In genomic region chr1:208438262-208438661, GRCh38 we compare ENCODE assay signal across 21 cellular contexts.
A peak's percentile ranks its signal among the peaks of the same experiment; 100 is the strongest.
DNase-seq lines count a peak whose midpoint lies in the region; ATAC-seq and TF ChIP-seq lines count a peak whose summit lies in the region.
"Had no signal": no experiment of that assay in that cellular context is flagged by ENCODE, and none has a peak within 500 bp of the region (broad histone marks: within the 10 kb centered on the region; RNA-seq: fewer than 3 reads in every experiment).

No MANE protein-coding gene starts in this region.

- H3K4me2 ChIP-seq in osteoblast (ENCODE audit: insufficient read depth, low read length) = no peak overlapping the region
- H3K4me2 ChIP-seq: A549 had no signal

- no peak overlapping the region for H3K4me3 Mint-ChIP-seq in HFFc6

- H4K20me1 ChIP-seq in osteoblast (ENCODE audit: insufficient read depth, low read length) = no peaks in the 10 kb centered on the region

- no peaks in the 10 kb centered on the region for H3K27me3 Mint-ChIP-seq in HFFc6 (ENCODE audit: insufficient read depth)

- no peaks in the 10 kb centered on the region for H3K27me3 ChIP-seq in osteoblast (ENCODE audit: insufficient read depth, low read length)

- peak overlapping the region; percentile 18 for H2AFZ ChIP-seq in osteoblast (ENCODE audit: low read length)

- peaks cover 15% of the 10 kb centered on the region for H3K4me1 ChIP-seq in osteoblast (ENCODE audit: insufficient read depth, low read length)
- H3K4me1 ChIP-seq: A549, HAP-1 had no signal

- no peaks in the 10 kb centered on the region for H3K36me3 Mint-ChIP-seq in HFFc6 (ENCODE audit: low read depth)

- peak; percentile 68 for ATAC-seq in SK-N-SH treated with all-trans-retinoic acid at 6 μM for 48 hours
- ATAC-seq: A549 had no signal

- no peak overlapping the region for H3K27ac ChIP-seq in osteoblast (ENCODE audit: low read depth, low read length)
- H3K27ac ChIP-seq: A549 had no signal

- H3K4me1 Mint-ChIP-seq in HFFc6 (ENCODE audit: low read depth) = peaks cover 7% of the 10 kb centered on the region

- DNase-seq in AG10803 (ENCODE audit: low read depth) = peak; percentile 28
- peak; percentile 3 for DNase-seq in HFFc6
- DNase-seq in osteoblast (ENCODE audit: insufficient read length, low spot score, missing footprints) = no peak
- no peak for DNase-seq in AG08396 (ENCODE audit: low spot score)
- no peak for DNase-seq in HEK293T (ENCODE audit: extremely low spot score)
- DNase-seq in activated T-cell treated with anti-CD3 and anti-CD28 coated beads for 4 hours = no peak
- DNase-seq: Calu3, GOT3, KBM-7, MV-4-11, NCI-H1105, NCI-H1694 treated with DMSO at 0.1 percent for 48 hours, NCI-H2081 treated with DMSO at 0.1 percent for 48 hours, NCI-H446, NCI-H524 treated with DMSO at 0.1 percent for 48 hours, NCI-H774, PC-3, T-helper 1 cell had no signal

- H3K9me3 Mint-ChIP-seq in HFFc6 = peaks cover 18% of the 10 kb centered on the region; the same call in 1 of the 2 replicates

- CTCF ChIA-PET in HEK293T (lab: Yijun Ruan, JAX) = no interaction called here

- H3K9me3 ChIP-seq in osteoblast (ENCODE audit: low read depth, low read length) = no peaks in the 10 kb centered on the region
- H3K9me3 ChIP-seq: A549, HAP-1 had no signal

- H3K79me2 ChIP-seq in osteoblast (ENCODE audit: insufficient read depth, low read length) = no peaks in the 10 kb centered on the region

- POLR2A ChIA-PET in HEK293T (lab: Yijun Ruan, JAX) = no interaction called here

- H3K27ac Mint-ChIP-seq in HFFc6 = no peak overlapping the region

- no peak for TF ChIP-seq CTCF in AG10803 (conservative IDR thresholded peaks at IDR 0.05; ENCODE audit: low read length)
- no peak for TF ChIP-seq CTCF in HFFc6 (IDR thresholded peaks at IDR 0.05)
- TF ChIP-seq CTCF in osteoblast (IDR thresholded peaks at IDR 0.05; ENCODE audit: extremely low read depth, low read depth, low read length) = no peak

- no peak overlapping the region for H3K4me3 ChIP-seq in AG10803 (ENCODE audit: low read length)
- no peak overlapping the region for H3K4me3 ChIP-seq in osteoblast (ENCODE audit: insufficient read depth, low read length)
- H3K4me3 ChIP-seq: A549, HAP-1 had no signal

- no peaks in the 10 kb centered on the region for H3K36me3 ChIP-seq in osteoblast (ENCODE audit: insufficient read depth, low read length)
- H3K36me3 ChIP-seq: HAP-1 had no signal

TF ChIP-seq in SK-N-SH treated with all-trans-retinoic acid at 6 μM for 48 hours, 23 proteins besides CTCF, POLR2A, EP300 and RAD21:
- TF ChIP-seq BACH2 (CRISPR knock-in tag; IDR thresholded peaks at IDR 0.05; ENCODE audit: borderline replicate concordance) = no peak
- no peak for TF ChIP-seq ARNTL (CRISPR knock-in tag; IDR thresholded peaks at IDR 0.05; ENCODE audit: borderline replicate concordance, low read depth)
TF ChIP-seq in SK-N-SH treated with all-trans-retinoic acid at 6 μM for 48 hours: peak in this region for 0.

TF ChIP-seq in HEK293T, 16 proteins besides CTCF, POLR2A, EP300 and RAD21:
- TF ChIP-seq SP1 (IDR thresholded peaks at IDR 0.05) (no peak), TARDBP (IDR thresholded peaks at IDR 0.05) (no peak)
TF ChIP-seq in HEK293T: peak in this region for 0.

Comparison
In these comparisons a context has a peak if more than half of its experiments do, and no peak if none do; other contexts are left out.
1. DNase-seq: peak in AG10803 (single experiment) and HFFc6 (single experiment); none in osteoblast (single experiment), AG08396 (single experiment), HEK293T (single experiment) and activated T-cell treated with anti-CD3 and anti-CD28 coated beads for 4 hours (single experiment).